Comparison of ENCODE assay signal across 24 cellular contexts in the genomic region with DNA sequence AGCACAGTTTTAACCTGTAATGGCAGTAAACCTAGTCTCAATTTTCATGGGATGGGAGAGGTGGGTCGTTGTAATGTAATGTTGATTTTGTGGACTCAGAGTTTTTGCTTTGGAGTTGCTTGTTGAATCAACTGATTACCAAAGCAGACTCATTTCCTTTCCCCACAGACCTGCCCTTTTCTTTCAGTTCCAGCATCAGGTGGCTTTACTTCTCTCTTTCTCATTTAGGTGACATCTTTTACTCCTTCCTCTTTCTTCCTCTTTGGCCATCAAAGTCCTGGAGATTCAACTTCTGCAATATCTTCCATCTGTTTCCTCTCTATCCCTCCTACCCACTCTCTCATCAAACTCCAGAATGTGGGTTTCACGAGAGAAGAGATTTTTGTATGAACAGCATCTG.
DNase-seq lines count a peak whose midpoint lies in the region; ATAC-seq and TF ChIP-seq lines count a peak whose summit lies in the region.
"Had no signal": no experiment of that assay in that cellular context is flagged by ENCODE, and none has a peak within 500 bp of the region (broad histone marks: within the 10 kb centered on the region; RNA-seq: fewer than 3 reads in every experiment).

No MANE protein-coding gene starts in this region.

- H3K27me3 ChIP-seq in right cardiac atrium (ENCODE audit: control insufficient read depth, insufficient read depth): no peaks in the 10 kb centered on the region
- H3K27me3 ChIP-seq: dorsolateral prefrontal cortex, heart right ventricle, sigmoid colon, tibial nerve had no signal

- intact Hi-C loops in right cardiac atrium (cut with DNase I): loop anchor here (2.0 to 10.0 kb wide), 3 partner anchors 69 to 1193 kb away; no protein-coding TSS in a partner anchor

- H3K4me3 ChIP-seq in foreskin fibroblast (ENCODE audit: low read depth in 1 of 2, low read length in 2 of 2) (no peak overlapping the region), right cardiac atrium (ENCODE audit: low read length) (no peak overlapping the region)
- H3K4me3 ChIP-seq: dorsolateral prefrontal cortex, heart right ventricle, K562, sigmoid colon, stomach, tibial nerve had no signal

- no peak for TF ChIP-seq CTCF in foreskin fibroblast (IDR thresholded peaks at IDR 0.05; ENCODE audit: low read depth, low read length)

- H3K9me3 ChIP-seq in right cardiac atrium (ENCODE audit: control insufficient read depth, low read length): no peaks in the 10 kb centered on the region
- H3K9me3 ChIP-seq: heart right ventricle, sigmoid colon, SK-N-SH, stomach, tibial nerve had no signal

- no peak overlapping the region for H3K27ac ChIP-seq in right cardiac atrium (ENCODE audit: low read length)
- H3K27ac ChIP-seq: dorsolateral prefrontal cortex, heart right ventricle, sigmoid colon, stomach, tibial nerve had no signal

- H3K4me1 ChIP-seq in right cardiac atrium (ENCODE audit: control insufficient read depth, insufficient read depth, low read length): peaks cover 10% of the 10 kb centered on the region

- WGBS in right cardiac atrium: 45% methylated on average over 2 of the region's 2 CpGs

- ATAC-seq in GM18868 (IDR thresholded peaks at IDR 0.05; ENCODE audit: unreplicated experiment) (peak; percentile 33), right cardiac atrium (no peak)
- ATAC-seq: heart right ventricle, K562, left colon had no signal

- peak; percentile 7 for DNase-seq in NAMALWA (ENCODE audit: low spot score)
- peak; percentile 97 for DNase-seq in SKM-1 treated with dmso at 0.1 percent for 144 hours (lab: John Stamatoyannopoulos, UW; ENCODE audit: unreplicated experiment)
- peak; percentile 16 for DNase-seq in pons (ENCODE audit: low spot score)
- no peak for DNase-seq in foreskin fibroblast
- no peak for DNase-seq in right cardiac atrium
- no peak for DNase-seq in cerebellum (ENCODE audit: low spot score)
- DNase-seq: activated CD4-positive, alpha-beta T cell treated with anti-CD3 and anti-CD28 coated beads, Interleukin-2, amount 50 U/mL, for 4 hours; activated CD4-positive, CD25-positive, alpha-beta regulatory T cell; activated effector memory CD4-positive, alpha-beta T cell treated with anti-CD3 and anti-CD28 coated beads, Interleukin-2, amount 50 U/mL, for 16 hours; CD4-positive, alpha-beta memory T cell; dorsolateral prefrontal cortex; heart right ventricle; left colon; mesenchymal stem cell; NCI-H1105; NCI-H2029 treated with DMSO at 0.1 percent for 48 hours; NCI-H226; sigmoid colon; SK-N-SH; stimulated activated CD4-positive, alpha-beta T cell treated with anti-CD3 and anti-CD28 coated beads, Interleukin-15, amount 100 ng/mL, for 24 hours; stomach had no signal

Comparison
In these comparisons a context has a peak if more than half of its experiments do, and no peak if none do; other contexts are left out.
1. DNase-seq: peak in NAMALWA (single experiment), SKM-1 treated with dmso at 0.1 percent for 144 hours (single experiment) and pons (single experiment); none in foreskin fibroblast (0 of 2), right cardiac atrium (0 of 3) and cerebellum (single experiment).